In the genomic region with DNA sequence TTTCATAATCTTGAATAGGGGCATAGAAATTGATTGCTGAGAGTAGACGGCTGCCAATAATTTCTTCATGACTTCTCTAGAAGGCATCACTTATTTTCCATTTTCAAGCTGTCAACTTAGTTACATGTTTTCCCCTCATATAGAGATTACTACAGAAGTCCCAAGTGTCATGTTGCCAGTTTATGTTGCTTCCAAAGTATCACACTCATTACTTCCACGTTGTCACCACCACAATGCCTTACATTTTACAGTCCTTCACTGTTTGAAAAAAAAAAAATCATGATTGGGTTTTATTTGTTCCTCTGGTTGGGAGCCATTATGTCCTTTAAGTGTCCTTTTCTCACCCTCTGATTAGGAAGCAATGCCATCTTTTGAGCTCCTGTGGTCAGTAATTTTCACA, we compare ENCODE assay signal across 5 cellular contexts.
"Had no signal": no experiment of that assay in that cellular context is flagged by ENCODE, and none has a peak within 500 bp of the region (broad histone marks: within the 10 kb centered on the region; RNA-seq: fewer than 3 reads in every experiment).

No MANE protein-coding gene starts in this region.

- H3K27ac ChIP-seq: HL-60 had no signal

- H3K4me3 ChIP-seq: K562 had no signal

- ATAC-seq: HepG2, K562 had no signal

- DNase-seq: IMR-90, KBM-7 had no signal
